In the genomic region with DNA sequence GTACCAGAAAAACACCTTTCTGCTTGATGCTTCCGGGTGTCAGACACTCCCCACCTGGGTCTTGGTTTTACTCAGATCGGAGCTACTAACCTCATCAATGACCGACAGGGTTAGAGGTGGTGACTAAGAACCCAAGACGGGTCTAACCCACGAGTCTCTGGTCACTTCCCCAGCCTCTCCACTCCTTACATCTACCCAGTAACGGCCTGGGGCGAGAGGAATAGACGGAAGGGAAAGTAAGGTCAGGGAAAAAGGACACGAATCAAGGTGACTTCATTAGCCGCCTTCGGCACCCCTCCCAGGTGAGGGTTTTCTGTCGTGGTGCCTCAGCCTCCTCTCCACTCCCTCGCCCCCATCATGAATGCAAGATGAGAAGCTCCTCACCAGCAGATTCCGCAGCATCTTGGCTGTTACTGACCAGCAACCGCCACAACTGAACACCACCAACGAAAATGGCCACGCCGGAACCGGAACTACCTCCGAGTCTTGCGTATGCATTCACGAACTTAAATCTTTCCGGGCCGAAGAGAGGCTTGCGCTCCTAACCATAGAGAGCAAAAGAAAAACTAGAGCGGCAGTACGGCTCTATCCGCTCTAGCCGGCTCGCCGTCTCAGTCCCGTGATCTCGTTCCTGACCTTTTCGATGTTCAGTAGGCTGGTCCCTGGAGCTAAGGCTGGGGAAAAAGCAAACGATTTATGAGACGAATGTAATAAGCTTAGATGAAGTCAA, we compare ENCODE assay signal across 1 cellular context.
TF ChIP-seq lines count a peak whose summit lies in the region.

A gene with protein sequence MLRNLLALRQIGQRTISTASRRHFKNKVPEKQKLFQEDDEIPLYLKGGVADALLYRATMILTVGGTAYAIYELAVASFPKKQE (minus strand): TSS at position 469 of the 730 bp plus-strand sequence. CDS start 67 bp downstream, at position 402.

TF ChIP-seq in HEK293, 187 proteins besides CTCF, POLR2A, EP300 and RAD21 (continued from another document):
- TF ChIP-seq, protein P1, sequence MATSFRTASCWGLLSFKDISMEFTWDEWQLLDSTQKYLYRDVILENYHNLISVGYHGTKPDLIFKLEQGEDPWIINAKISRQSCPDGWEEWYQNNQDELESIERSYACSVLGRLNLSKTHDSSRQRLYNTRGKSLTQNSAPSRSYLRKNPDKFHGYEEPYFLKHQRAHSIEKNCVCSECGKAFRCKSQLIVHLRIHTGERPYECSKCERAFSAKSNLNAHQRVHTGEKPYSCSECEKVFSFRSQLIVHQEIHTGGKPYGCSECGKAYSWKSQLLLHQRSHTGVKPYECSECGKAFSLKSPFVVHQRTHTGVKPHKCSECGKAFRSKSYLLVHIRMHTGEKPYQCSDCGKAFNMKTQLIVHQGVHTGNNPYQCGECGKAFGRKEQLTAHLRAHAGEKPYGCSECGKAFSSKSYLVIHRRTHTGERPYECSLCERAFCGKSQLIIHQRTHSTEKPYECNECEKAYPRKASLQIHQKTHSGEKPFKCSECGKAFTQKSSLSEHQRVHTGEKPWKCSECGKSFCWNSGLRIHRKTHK (tag by site-specific recombination; IDR thresholded peaks at IDR 0.05), result no peak
- TF ChIP-seq ZNF843 (tag by site-specific recombination; IDR thresholded peaks at IDR 0.05) (peak; percentile 50), SP2 (tag by site-specific recombination; IDR thresholded peaks at IDR 0.05) (peak; percentile 83)
- TF ChIP-seq, protein P2, sequence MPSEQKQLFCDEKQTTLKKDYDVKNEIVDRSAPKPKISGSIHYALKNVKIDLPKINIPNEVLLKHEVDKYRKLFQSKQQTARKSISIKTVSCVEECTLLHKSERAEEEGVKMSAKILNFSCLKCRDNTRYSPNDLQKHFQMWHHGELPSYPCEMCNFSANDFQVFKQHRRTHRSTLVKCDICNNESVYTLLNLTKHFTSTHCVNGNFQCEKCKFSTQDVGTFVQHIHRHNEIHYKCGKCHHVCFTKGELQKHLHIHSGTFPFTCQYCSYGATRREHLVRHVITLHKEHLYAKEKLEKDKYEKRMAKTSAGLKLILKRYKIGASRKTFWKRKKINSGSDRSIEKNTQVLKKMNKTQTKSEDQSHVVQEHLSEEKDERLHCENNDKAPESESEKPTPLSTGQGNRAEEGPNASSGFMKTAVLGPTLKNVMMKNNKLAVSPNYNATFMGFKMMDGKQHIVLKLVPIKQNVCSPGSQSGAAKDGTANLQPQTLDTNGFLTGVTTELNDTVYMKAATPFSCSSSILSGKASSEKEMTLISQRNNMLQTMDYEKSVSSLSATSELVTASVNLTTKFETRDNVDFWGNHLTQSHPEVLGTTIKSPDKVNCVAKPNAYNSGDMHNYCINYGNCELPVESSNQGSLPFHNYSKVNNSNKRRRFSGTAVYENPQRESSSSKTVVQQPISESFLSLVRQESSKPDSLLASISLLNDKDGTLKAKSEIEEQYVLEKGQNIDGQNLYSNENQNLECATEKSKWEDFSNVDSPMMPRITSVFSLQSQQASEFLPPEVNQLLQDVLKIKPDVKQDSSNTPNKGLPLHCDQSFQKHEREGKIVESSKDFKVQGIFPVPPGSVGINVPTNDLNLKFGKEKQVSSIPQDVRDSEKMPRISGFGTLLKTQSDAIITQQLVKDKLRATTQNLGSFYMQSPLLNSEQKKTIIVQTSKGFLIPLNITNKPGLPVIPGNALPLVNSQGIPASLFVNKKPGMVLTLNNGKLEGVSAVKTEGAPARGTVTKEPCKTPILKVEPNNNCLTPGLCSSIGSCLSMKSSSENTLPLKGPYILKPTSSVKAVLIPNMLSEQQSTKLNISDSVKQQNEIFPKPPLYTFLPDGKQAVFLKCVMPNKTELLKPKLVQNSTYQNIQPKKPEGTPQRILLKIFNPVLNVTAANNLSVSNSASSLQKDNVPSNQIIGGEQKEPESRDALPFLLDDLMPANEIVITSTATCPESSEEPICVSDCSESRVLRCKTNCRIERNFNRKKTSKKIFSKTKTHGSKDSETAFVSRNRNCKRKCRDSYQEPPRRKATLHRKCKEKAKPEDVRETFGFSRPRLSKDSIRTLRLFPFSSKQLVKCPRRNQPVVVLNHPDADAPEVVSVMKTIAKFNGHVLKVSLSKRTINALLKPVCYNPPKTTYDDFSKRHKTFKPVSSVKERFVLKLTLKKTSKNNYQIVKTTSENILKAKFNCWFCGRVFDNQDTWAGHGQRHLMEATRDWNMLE (tag by site-specific recombination; conservative IDR thresholded peaks at IDR 0.05; ENCODE audit: low read depth), result peak; percentile 100
